In the genomic region with DNA sequence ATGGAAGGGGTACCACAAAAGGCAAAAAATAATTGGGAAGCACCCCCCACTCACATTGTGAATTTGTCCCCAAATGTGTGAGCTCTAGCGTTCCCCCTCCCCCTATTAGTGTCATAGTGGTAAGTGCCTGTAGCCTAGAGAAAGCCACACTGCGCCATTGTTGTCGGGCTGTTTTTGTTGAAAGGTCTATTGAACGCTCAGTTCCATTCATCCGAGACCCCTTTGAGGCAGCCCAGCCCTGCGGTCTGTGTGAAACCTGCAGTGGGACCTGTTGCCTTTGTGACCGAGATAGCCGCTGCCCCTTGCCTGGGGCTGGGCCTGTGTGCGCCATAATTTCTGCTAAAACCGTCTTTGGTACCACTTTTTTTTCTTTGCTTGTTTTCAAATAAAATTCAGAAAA, we compare ENCODE assay signal across 17 cellular contexts. TPM values are rescaled to one million over a fixed set of nuclear protein-coding genes. Genes with fewer than 3 reads are reported as not detected.
A peak's percentile ranks its signal among the peaks of the same experiment; 100 is the strongest.
DNase-seq lines count a peak whose midpoint lies in the region; TF ChIP-seq lines count a peak whose summit lies in the region.
"Had no signal": no experiment of that assay in that cellular context is flagged by ENCODE, and none has a peak within 500 bp of the region (broad histone marks: within the 10 kb centered on the region; RNA-seq: fewer than 3 reads in every experiment).

No MANE protein-coding gene starts in this region.

- no peaks in the 10 kb centered on the region; the same call in 1 of the 2 replicates for H3F3A ChIP-seq in OCI-LY1 (ENCODE audit: insufficient read depth, low read length)

- no peaks in the 10 kb centered on the region for H3K36me3 ChIP-seq in CD8-positive, alpha-beta memory T cell (ENCODE audit: insufficient read depth, low read length)
- H3K36me3 ChIP-seq in OCI-LY1 (ENCODE audit: insufficient read depth, low read length): peaks cover 52% of the 10 kb centered on the region
- H3K36me3 ChIP-seq in endodermal cell (ENCODE audit: control insufficient read depth, insufficient read depth, low read length): peaks cover 50% of the 10 kb centered on the region
- peaks cover 11 to 69% of the 10 kb centered on the region in 2 donors for H3K36me3 ChIP-seq in neuronal stem cell (replicated peaks in 1 of 2; ENCODE audit: control insufficient read depth in 2 of 2, insufficient read depth in 2 of 2, low read length in 2 of 2)
- H3K36me3 ChIP-seq in mesendoderm (ENCODE audit: control insufficient read depth, insufficient read depth, low read length): peaks cover 3% of the 10 kb centered on the region
- H3K36me3 ChIP-seq: breast epithelium had no signal

- H2BK5ac ChIP-seq in neuronal stem cell (ENCODE audit: low read length) (no peak overlapping the region), mesendoderm (ENCODE audit: low read length) (no peak overlapping the region)

- H2AK5ac ChIP-seq in neuronal stem cell (ENCODE audit: low read depth, low read length): no peak overlapping the region
- no peak overlapping the region for H2AK5ac ChIP-seq in mesendoderm (ENCODE audit: low read length)

- DNase-seq in CD8-positive, alpha-beta memory T cell: no peak
- DNase-seq in endodermal cell (no peak), neuronal stem cell (ENCODE audit: low spot score) (peak; percentile 77), mesendoderm (no peak), GM19238 (ENCODE audit: insufficient read length, low spot score) (no peak), superior temporal gyrus (ENCODE audit: extremely low spot score) (no peak), NCI-H146 (lab: John Stamatoyannopoulos, UW) (no peak)
- DNase-seq: activated CD8-positive, alpha-beta memory T cell treated with anti-CD3 and anti-CD28 coated beads for 24 hours; activated gamma-delta T cell treated with Interleukin-2 at 50 U/mL for 16 hours; effector CD8-positive, alpha-beta T cell; left lung; MG63; NCI-H1930; NCI-H526 treated with DMSO at 0.1 percent for 48 hours had no signal

- H3K79me2 ChIP-seq in OCI-LY1 (ENCODE audit: insufficient read depth, low read length): peaks cover 64% of the 10 kb centered on the region
- peaks cover 71% of the 10 kb centered on the region for H3K79me2 ChIP-seq in mesendoderm (ENCODE audit: control insufficient read depth, insufficient read depth, low read length)

- H3K4ac ChIP-seq in neuronal stem cell (ENCODE audit: low read length) (no peak overlapping the region), mesendoderm (ENCODE audit: low read depth, low read length) (no peak overlapping the region)

- no peaks in the 10 kb centered on the region for H3K9me3 ChIP-seq in CD8-positive, alpha-beta memory T cell (ENCODE audit: low read length)
- no peaks in the 10 kb centered on the region for H3K9me3 ChIP-seq in OCI-LY1 (ENCODE audit: low read length)
- no peaks in the 10 kb centered on the region for H3K9me3 ChIP-seq in endodermal cell (ENCODE audit: control insufficient read depth, low read length)
- H3K9me3 ChIP-seq in neuronal stem cell (replicated peaks in 1 of 2; ENCODE audit: control insufficient read depth in 2 of 2, insufficient read depth in 1 of 2, low read depth in 1 of 2, low read length in 2 of 2): no peaks in the 10 kb centered on the region
- H3K9me3 ChIP-seq: breast epithelium, left lung, MG63, right atrium auricular region had no signal

- 81 to 93% methylated on average over 7 to 10 of the region's 10 CpGs for whole genome bisulfite sequencing in endodermal cell (ENCODE audit: insufficient coverage in 1 of 2, insufficient read length in 1 of 2), 2 experiments
- WGBS in neuronal stem cell (ENCODE audit: extremely low coverage in 2 of 2, insufficient read length in 2 of 2, insufficient replicate concordance in 1 of 2), 2 donors: no CpG with 5 or more reads among the region's 10 CpGs
- WGBS in mesendoderm (ENCODE audit: extremely low coverage, insufficient coverage, low lambda C conversion rate): no CpG with 5 or more reads among the region's 10 CpGs

- H3K27ac Mint-ChIP-seq in CD8-positive, alpha-beta memory T cell: peak overlapping the region in 5 of 8 donors; percentile 37 to 81 (median 56)
- peak overlapping the region; percentile 62 for H3K27ac Mint-ChIP-seq in endodermal cell

- H3K79me1 ChIP-seq in neuronal stem cell (ENCODE audit: low read depth, low read length) (peaks cover 5% of the 10 kb centered on the region), mesendoderm (ENCODE audit: low read length) (peaks cover 11% of the 10 kb centered on the region)

- POLR2A ChIA-PET in CD8-positive, alpha-beta memory T cell (lab: Charles Lee): no interaction called here

- no peaks in the 10 kb centered on the region for H3K9me3 Mint-ChIP-seq in CD8-positive, alpha-beta memory T cell
- no peaks in the 10 kb centered on the region for H3K9me3 Mint-ChIP-seq in endodermal cell

- H3K18ac ChIP-seq in neuronal stem cell (ENCODE audit: low read length): no peak overlapping the region
- no peak overlapping the region for H3K18ac ChIP-seq in mesendoderm (ENCODE audit: low read length)

- no peak overlapping the region for H3K4me3 ChIP-seq in CD8-positive, alpha-beta memory T cell (ENCODE audit: low read length)
- H3K4me3 ChIP-seq in OCI-LY1 (ENCODE audit: low read depth, low read length, poor library complexity, severe bottlenecking) (peak overlapping the region; percentile 88), endodermal cell (ENCODE audit: low read length) (peak overlapping the region; percentile 92), neuronal stem cell (ENCODE audit: low read length in 2 of 2) (peak overlapping the region in 1 of 2 donors; percentile 7), mesendoderm (ENCODE audit: low read length) (no peak overlapping the region)
- H3K4me3 ChIP-seq: breast epithelium, left lung, MG63, right atrium auricular region had no signal

- no peak overlapping the region for H3K14ac ChIP-seq in neuronal stem cell (ENCODE audit: low read length)

- no peaks in the 10 kb centered on the region for H3K27me3 Mint-ChIP-seq in CD8-positive, alpha-beta memory T cell
- no peaks in the 10 kb centered on the region for H3K27me3 Mint-ChIP-seq in endodermal cell (ENCODE audit: insufficient read depth)

- H3K4me1 Mint-ChIP-seq in CD8-positive, alpha-beta memory T cell: peaks cover 15 to 46% (median 38%) of the 10 kb centered on the region in 3 donors
- peaks cover 22% of the 10 kb centered on the region for H3K4me1 Mint-ChIP-seq in endodermal cell

- no peak overlapping the region for H3K4me2 ChIP-seq in OCI-LY1 (ENCODE audit: low read length)
- peak overlapping the region; percentile 45 for H3K4me2 ChIP-seq in neuronal stem cell (ENCODE audit: insufficient read depth, low read length, poor library complexity, severe bottlenecking)
- no peak overlapping the region for H3K4me2 ChIP-seq in mesendoderm (ENCODE audit: low read length)

- H4K91ac ChIP-seq in neuronal stem cell (ENCODE audit: low read depth, low read length, poor library complexity): no peak overlapping the region

- no peak overlapping the region for H2BK12ac ChIP-seq in neuronal stem cell (ENCODE audit: low read length)

- H4K5ac ChIP-seq in mesendoderm (ENCODE audit: low read length): no peak overlapping the region

- H2BK120ac ChIP-seq in neuronal stem cell (ENCODE audit: low read depth, low read length) (no peak overlapping the region), mesendoderm (ENCODE audit: low read depth, low read length) (no peak overlapping the region)

- TF ChIP-seq CTCF in OCI-LY1 (IDR thresholded peaks at IDR 0.05; ENCODE audit: low read length) (no peak), endodermal cell (conservative IDR thresholded peaks at IDR 0.05) (no peak)

- H4K8ac ChIP-seq in neuronal stem cell (ENCODE audit: low read depth, low read length) (no peak overlapping the region), mesendoderm (ENCODE audit: low read depth, low read length) (no peak overlapping the region)

- H3K23ac ChIP-seq in neuronal stem cell (ENCODE audit: low read depth, low read length, poor library complexity) (no peak overlapping the region), mesendoderm (ENCODE audit: low read length) (no peak overlapping the region)

- H3K4me3 Mint-ChIP-seq in CD8-positive, alpha-beta memory T cell: peak overlapping the region in 4 of 7 donors; percentile 23 to 85 (median 57)
- peak overlapping the region; percentile 95 for H3K4me3 Mint-ChIP-seq in endodermal cell

- H3K9ac ChIP-seq in OCI-LY1 (ENCODE audit: low read length) (no peak overlapping the region), endodermal cell (ENCODE audit: extremely low read depth, low read length, poor library complexity, severe bottlenecking) (no peak overlapping the region), neuronal stem cell (ENCODE audit: low read depth, low read length, poor library complexity) (no peak overlapping the region), mesendoderm (ENCODE audit: low read length) (no peak overlapping the region)

- no peak overlapping the region for H3K56ac ChIP-seq in mesendoderm (ENCODE audit: low read length)

- no peaks in the 10 kb centered on the region for H4K20me1 ChIP-seq in OCI-LY1 (ENCODE audit: insufficient read depth, low read length)

- peaks cover 0 to 25% (median 0%) of the 10 kb centered on the region in 3 donors for H3K36me3 Mint-ChIP-seq in CD8-positive, alpha-beta memory T cell
- peaks cover 41% of the 10 kb centered on the region for H3K36me3 Mint-ChIP-seq in endodermal cell (ENCODE audit: low read depth)

- CTCF ChIA-PET in CD8-positive, alpha-beta memory T cell (lab: Charles Lee): interaction anchor here (2.4 kb wide), 1 partner anchor 25 kb away, joined by 11 read pairs; a partner anchor contains a TSS

- no peak overlapping the region for H3K27ac ChIP-seq in CD8-positive, alpha-beta memory T cell (ENCODE audit: low read depth, low read length)
- peak overlapping the region; percentile 32 for H3K27ac ChIP-seq in OCI-LY1 (ENCODE audit: low read depth, low read length, poor library complexity, severe bottlenecking)
- H3K27ac ChIP-seq in endodermal cell (ENCODE audit: low read depth, low read length): peak overlapping the region; percentile 65
- peak overlapping the region; percentile 79 for H3K27ac ChIP-seq in neuronal stem cell (replicated peaks; ENCODE audit: low read length)
- no peak overlapping the region for H3K27ac ChIP-seq in mesendoderm (ENCODE audit: low read depth, low read length)
- H3K27ac ChIP-seq: left lung, right atrium auricular region had no signal

- no peak overlapping the region for H2AFZ ChIP-seq in OCI-LY1 (ENCODE audit: low read length)
- H2AFZ ChIP-seq in neuronal stem cell (ENCODE audit: low read length): no peak overlapping the region

- peaks cover 17% of the 10 kb centered on the region for H3K4me1 ChIP-seq in CD8-positive, alpha-beta memory T cell (ENCODE audit: insufficient read depth, low read length)
- peaks cover 34% of the 10 kb centered on the region for H3K4me1 ChIP-seq in OCI-LY1 (ENCODE audit: insufficient read depth, low read length, severe bottlenecking)
- no peaks in the 10 kb centered on the region for H3K4me1 ChIP-seq in endodermal cell (ENCODE audit: control insufficient read depth, insufficient read depth, low read length)
- peaks cover 12 to 18% of the 10 kb centered on the region in 2 donors for H3K4me1 ChIP-seq in neuronal stem cell (ENCODE audit: control insufficient read depth in 2 of 2, insufficient read depth in 1 of 2, low read depth in 1 of 2, low read length in 2 of 2)
- H3K4me1 ChIP-seq in mesendoderm (ENCODE audit: control insufficient read depth, low read depth, low read length): no peaks in the 10 kb centered on the region
- H3K4me1 ChIP-seq: breast epithelium had no signal

- H2BK15ac ChIP-seq in neuronal stem cell (ENCODE audit: low read length): no peak overlapping the region
- H2BK15ac ChIP-seq in mesendoderm (replicated peaks; ENCODE audit: low read depth): no peak overlapping the region

- H3K9me2 ChIP-seq in OCI-LY1 (ENCODE audit: low read depth, low read length): no peaks in the 10 kb centered on the region

- H3K27me3 ChIP-seq in CD8-positive, alpha-beta memory T cell (ENCODE audit: insufficient read depth, low read length, poor library complexity, severe bottlenecking): no peaks in the 10 kb centered on the region
- H3K27me3 ChIP-seq in OCI-LY1 (ENCODE audit: insufficient read depth, low read length): no peaks in the 10 kb centered on the region
- H3K27me3 ChIP-seq in endodermal cell (ENCODE audit: control insufficient read depth, insufficient read depth, low read length, poor library complexity, severe bottlenecking): no peaks in the 10 kb centered on the region
- no peaks in the 10 kb centered on the region for H3K27me3 ChIP-seq in neuronal stem cell (ENCODE audit: control insufficient read depth in 3 of 3, insufficient read depth in 3 of 3, low read depth in 1 of 3, low read length in 3 of 3)
- no peaks in the 10 kb centered on the region for H3K27me3 ChIP-seq in mesendoderm (ENCODE audit: insufficient read depth, low read length, poor library complexity)
- H3K27me3 ChIP-seq: breast epithelium, left lung, MG63, right atrium auricular region had no signal

RNA-seq across cellular contexts. Expression of a gene that starts 3.0 kb away (rescaled TPM):
- 100 to 1,000 TPM; 106 TPM for total RNA-seq in CD8-positive, alpha-beta memory T cell
- 12.5 TPM for polyA plus RNA-seq in CD8-positive, alpha-beta memory T cell
- total RNA-seq in endodermal cell: 100 to 1,000 TPM; 161 to 168 TPM
- polyA plus RNA-seq in endodermal cell (2013, experiment 1 of 2): 154 TPM
- 159 TPM for polyA plus RNA-seq in endodermal cell (2013, experiment 2 of 2)
- 134 TPM for polyA plus RNA-seq in neuronal stem cell (2013, experiment 1 of 2)
- polyA plus RNA-seq in neuronal stem cell (2013, experiment 2 of 2): 135 TPM
- 167 TPM for polyA plus RNA-seq in mesendoderm (2013, experiment 1 of 2)
- polyA plus RNA-seq in mesendoderm (2013, experiment 2 of 2): 168 TPM

RNA-seq across cellular contexts. Expression of a gene that starts 25.0 kb away (rescaled TPM):
- 10 to 100 TPM; 57.1 to 63.2 TPM for total RNA-seq in CD8-positive, alpha-beta memory T cell
- 2.3 TPM for polyA plus RNA-seq in CD8-positive, alpha-beta memory T cell
- total RNA-seq in endodermal cell: 10 to 100 TPM; 76.0 to 84.0 TPM
- polyA plus RNA-seq in endodermal cell (2013, experiment 1 of 2): 72.9 TPM
- polyA plus RNA-seq in endodermal cell (2013, experiment 2 of 2): 64.3 TPM
- polyA plus RNA-seq in neuronal stem cell (2013, experiment 1 of 2): 35.9 TPM
- polyA plus RNA-seq in neuronal stem cell (2013, experiment 2 of 2): 36.6 TPM
- 16.1 TPM for polyA plus RNA-seq in mesendoderm (2013, experiment 1 of 2)
- 14.7 TPM for polyA plus RNA-seq in mesendoderm (2013, experiment 2 of 2)

Comparison
In these comparisons a context has a peak if more than half of its experiments do, and no peak if none do; other contexts are left out.
1. H3K27ac ChIP-seq: peak in OCI-LY1 (single experiment), endodermal cell (single experiment) and neuronal stem cell (single experiment); none in CD8-positive, alpha-beta memory T cell (single experiment) and mesendoderm (single experiment).
2. H3K4me3 ChIP-seq: peak in OCI-LY1 (single experiment) and endodermal cell (single experiment); none in CD8-positive, alpha-beta memory T cell (single experiment) and mesendoderm (single experiment).